In genomic region chr12:98514984-98515367, GRCh38 we compare ENCODE assay signal across 8 cellular contexts. TPM values are rescaled to one million over a fixed set of nuclear protein-coding genes. Genes with fewer than 3 reads are reported as not detected.
A peak's percentile ranks its signal among the peaks of the same experiment; 100 is the strongest.
DNase-seq lines count a peak whose midpoint lies in the region; TF ChIP-seq lines count a peak whose summit lies in the region.

No MANE protein-coding gene starts in this region.

- no peak for TF ChIP-seq POLR2A in esophagus squamous epithelium (IDR thresholded peaks at IDR 0.05)

- DNase-seq in Calu3, result no peak
- DNase-seq in RWPE1 (ENCODE audit: low spot score), result peak; percentile 20
- DNase-seq in esophagus squamous epithelium (lab: John Stamatoyannopoulos, UW), result no peak
- no peak for DNase-seq in osteoblast (ENCODE audit: insufficient read length, low spot score, missing footprints)
- no peak for DNase-seq in SK-N-DZ (ENCODE audit: low spot score)
- no peak for DNase-seq in ACHN
- no peak for DNase-seq in SW480 (ENCODE audit: low spot score)
- DNase-seq in HPDE6-E6E7 (ENCODE audit: extremely low spot score), result no peak

- TF ChIP-seq CTCF in Calu3 (IDR thresholded peaks at IDR 0.05; ENCODE audit: unreplicated experiment) (no peak), RWPE1 (conservative IDR thresholded peaks at IDR 0.05; ENCODE audit: low read depth) (no peak), esophagus squamous epithelium (IDR thresholded peaks at IDR 0.05) (no peak), osteoblast (IDR thresholded peaks at IDR 0.05; ENCODE audit: extremely low read depth, low read depth, low read length) (no peak)

- H3K9me3 ChIP-seq in esophagus squamous epithelium, result no peaks in the 10 kb centered on the region
- no peaks in the 10 kb centered on the region for H3K9me3 ChIP-seq in osteoblast (ENCODE audit: low read depth, low read length)

- intact Hi-C loops in Calu3 (cut with micrococcal nuclease; ENCODE audit: unreplicated experiment) (no loop called here), esophagus squamous epithelium (cut with DNase I) (no loop called here)

- H3K4me3 ChIP-seq in esophagus squamous epithelium (peak overlapping the region; percentile 81 to 100 (median 97)), osteoblast (ENCODE audit: insufficient read depth, low read length) (peak overlapping the region; percentile 97)

- H3K27ac ChIP-seq in RWPE1 (peak overlapping the region; percentile 98), esophagus squamous epithelium (peak overlapping the region; percentile 89 to 98 (median 97)), osteoblast (ENCODE audit: low read depth, low read length) (peak overlapping the region; percentile 85)

- TSS peak; percentile 76 for BruUV-seq in Calu3 (replicated peaks; lab: Mats Ljungman, UMichigan)

- no peaks in the 10 kb centered on the region for H3K27me3 Mint-ChIP-seq in Calu3 (ENCODE audit: unreplicated experiment)

- no peaks in the 10 kb centered on the region for H3K9me3 Mint-ChIP-seq in Calu3 (ENCODE audit: low read depth, unreplicated experiment)

- in situ Hi-C loops in ACHN (cut with HindIII; ENCODE audit: low pct_ligation_motif_present, low pct_unique_long_range_greater_than_20kb, low sequenced_read_pairs), result no loop called here

- H4K20me1 ChIP-seq in osteoblast (ENCODE audit: insufficient read depth, low read length), result no peaks in the 10 kb centered on the region

- POLR2A ChIA-PET in RWPE1 (lab: Yijun Ruan, JAX; ENCODE audit: low non-redundant PET), result interaction anchor here (0.7 to 1.4 kb wide), 2 partner anchors 24 to 1748 kb away, joined by 5 to 7 read pairs; no protein-coding TSS in a partner anchor

- peaks cover 61% of the 10 kb centered on the region for H3K79me2 ChIP-seq in osteoblast (ENCODE audit: insufficient read depth, low read length)

- H3K27me3 ChIP-seq in esophagus squamous epithelium, result no peaks in the 10 kb centered on the region
- no peaks in the 10 kb centered on the region for H3K27me3 ChIP-seq in osteoblast (ENCODE audit: insufficient read depth, low read length)

- H3K4me1 ChIP-seq in esophagus squamous epithelium (peaks cover 10 to 53% (median 11%) of the 10 kb centered on the region in 3 donors), osteoblast (ENCODE audit: insufficient read depth, low read length) (peaks cover 8% of the 10 kb centered on the region)

- CTCF ChIA-PET in Calu3 (lab: Charles Lee), result interaction anchor here (0.7 to 2.2 kb wide), 6 partner anchors 23 to 1753 kb away, joined by 3 to 10 read pairs (median 4); no protein-coding TSS in a partner anchor
- CTCF ChIA-PET in RWPE1 (lab: Yijun Ruan, JAX), result interaction anchor here (0.7 to 1.6 kb wide), 2 partner anchors 9 to 23 kb away, joined by 3 read pairs; no protein-coding TSS in a partner anchor

- 0% methylated on average over 5 to 9 of the region's 19 CpGs for WGBS in esophagus squamous epithelium, 2 donors

- H3K27ac Mint-ChIP-seq in Calu3 (ENCODE audit: unreplicated experiment), result peak overlapping the region; percentile 96

- H3K4me3 Mint-ChIP-seq in Calu3 (ENCODE audit: low read depth, unreplicated experiment), result peak overlapping the region; percentile 65

- H3K36me3 Mint-ChIP-seq in Calu3 (ENCODE audit: insufficient read depth, unreplicated experiment), result peaks cover 64% of the 10 kb centered on the region

- H3K4me2 ChIP-seq in osteoblast (ENCODE audit: insufficient read depth, low read length), result peak overlapping the region; percentile 88

- H2AFZ ChIP-seq in osteoblast (ENCODE audit: low read length), result peak overlapping the region; percentile 99

- H3K4me1 Mint-ChIP-seq in Calu3 (ENCODE audit: low read depth, unreplicated experiment), result peaks cover 20% of the 10 kb centered on the region

- H3K36me3 ChIP-seq in esophagus squamous epithelium, result no peaks in the 10 kb centered on the region
- H3K36me3 ChIP-seq in osteoblast (ENCODE audit: insufficient read depth, low read length), result no peaks in the 10 kb centered on the region

RNA-seq across cellular contexts. Expression of gene TMPO, which starts 0.4 kb away (rescaled TPM):
- total RNA-seq in Calu3 (2022) (234 and 256 TPM in 2 replicates), esophagus squamous epithelium (10 to 100 TPM; 70.4 to 96.6 (median 77.1) TPM), osteoblast (46.9 and 52.1 TPM in 2 replicates)
- polyA plus RNA-seq in SK-N-DZ (2014; cell fraction: cytosol; rRNA removed), result 372 and 415 TPM in 2 replicates
- polyA plus RNA-seq in SK-N-DZ (2014; cell fraction: nucleus; rRNA removed), result 248 and 287 TPM in 2 replicates
